In genomic region chr22:30619909-30620308, GRCh38 we compare ENCODE assay signal across 5 cellular contexts. TPM values are rescaled to one million over a fixed set of nuclear protein-coding genes. Genes with fewer than 3 reads are reported as not detected.
"Had no signal": no experiment of that assay in that cellular context is flagged by ENCODE, and none has a peak within 500 bp of the region (broad histone marks: within the 10 kb centered on the region; RNA-seq: fewer than 3 reads in every experiment).

No MANE protein-coding gene starts in this region.

RNA-seq across cellular contexts. Expression of gene GAL3ST1, which starts 45.4 kb away (rescaled TPM):
- total RNA-seq: mammary epithelial cell, mesenteric fat pad, myocyte had no signal
- polyA plus RNA-seq: immature natural killer cell, keratinocyte, mammary epithelial cell had no signal
